Comparison of ENCODE assay signal across 8 cellular contexts in the genomic region with DNA sequence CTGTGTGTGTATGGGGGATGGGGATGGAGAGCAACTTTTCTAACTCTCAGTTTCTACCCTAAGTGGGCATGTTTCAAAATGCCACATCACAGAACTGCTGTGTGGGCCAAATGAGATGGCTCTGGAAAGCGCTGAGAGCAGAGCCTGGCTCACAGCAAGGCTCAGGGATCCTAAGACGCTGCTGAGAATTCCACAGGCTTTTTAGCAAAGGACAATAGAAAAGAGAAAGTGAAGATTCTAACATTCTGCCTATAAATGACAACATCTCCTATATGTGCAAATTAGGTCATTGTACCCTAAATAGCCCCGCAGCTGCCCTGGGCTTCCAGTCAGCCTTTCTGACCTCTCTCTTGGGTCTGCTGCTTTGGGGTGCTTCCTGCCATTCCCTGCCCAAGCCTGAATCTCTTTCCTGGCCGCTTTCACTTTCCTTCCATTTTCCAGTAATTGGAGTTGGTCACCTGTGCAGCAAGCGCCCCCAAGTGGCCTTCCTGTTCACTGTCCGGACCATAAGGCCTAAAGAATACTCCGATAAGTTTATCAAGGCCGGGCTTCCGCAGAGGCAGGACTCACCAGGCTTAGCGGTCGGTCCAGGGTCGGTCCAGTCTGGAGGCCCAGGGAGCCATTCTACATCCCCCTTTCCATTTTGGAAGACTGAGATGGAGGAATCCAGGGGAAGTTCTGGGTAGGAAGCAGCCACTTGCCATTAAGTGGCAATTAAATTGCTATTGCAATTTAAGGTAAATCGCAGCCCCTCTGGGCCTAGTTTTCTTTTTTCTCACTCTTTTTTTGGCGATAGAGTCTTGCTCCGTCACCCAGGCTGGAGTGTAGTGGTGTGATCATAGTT. TPM values are rescaled to one million over a fixed set of nuclear protein-coding genes. Genes with fewer than 3 reads are reported as not detected.
DNase-seq lines count a peak whose midpoint lies in the region; ATAC-seq and TF ChIP-seq lines count a peak whose summit lies in the region.

No MANE protein-coding gene starts in this region.

- H3K9me3 ChIP-seq in endodermal cell (ENCODE audit: control insufficient read depth, low read length): peaks cover 14% of the 10 kb centered on the region

- H3K4me3 Mint-ChIP-seq in endodermal cell: no peak overlapping the region

- peaks cover 3% of the 10 kb centered on the region for H3K36me3 Mint-ChIP-seq in endodermal cell (ENCODE audit: low read depth)

- peak overlapping the region; percentile 77 for H3K27ac Mint-ChIP-seq in endodermal cell

- peaks cover 25% of the 10 kb centered on the region for H3K9me3 Mint-ChIP-seq in endodermal cell

- H3K4me1 Mint-ChIP-seq in endodermal cell: peaks cover 34% of the 10 kb centered on the region

- DNase-seq in COLO668 (lab: John Stamatoyannopoulos, UW; ENCODE audit: unreplicated experiment) (peak; percentile 75), HS-27A (ENCODE audit: low read depth) (peak; percentile 72), NOMO-1 (lab: John Stamatoyannopoulos, UW; ENCODE audit: unreplicated experiment in 2 of 2) (peak; percentile 55 to 67), endodermal cell (peak; percentile 95), middle frontal gyrus (ENCODE audit: extremely low spot score, low spot score) (peak; percentile 81)
- DNase-seq in activated CD8-positive, alpha-beta memory T cell treated with anti-CD3 and anti-CD28 coated beads, Interleukin-2, amount 50 U/mL, for 1 hour (ENCODE audit: extremely low read depth): peak; percentile 46
- peak; percentile 47 to 56 for DNase-seq in stimulated activated CD8-positive, alpha-beta memory T cell treated with anti-CD3 and anti-CD28 coated beads, Interleukin-15, amount 100 ng/mL, for 4 hours (ENCODE audit: low read depth in 2 of 2)

- no peaks in the 10 kb centered on the region for H3K36me3 ChIP-seq in endodermal cell (ENCODE audit: control insufficient read depth, insufficient read depth, low read length)

- peak; percentile 95 for TF ChIP-seq CTCF in endodermal cell (conservative IDR thresholded peaks at IDR 0.05)

- H3K27ac ChIP-seq in endodermal cell (ENCODE audit: low read depth, low read length): no peak overlapping the region

- ATAC-seq in HG03045 (IDR thresholded peaks at IDR 0.05; ENCODE audit: unreplicated experiment): no peak

- no peak overlapping the region for H3K4me3 ChIP-seq in endodermal cell (ENCODE audit: low read length)

- peaks cover 5% of the 10 kb centered on the region for H3K4me1 ChIP-seq in endodermal cell (ENCODE audit: control insufficient read depth, insufficient read depth, low read length)

- peaks cover 3% of the 10 kb centered on the region for H3K27me3 Mint-ChIP-seq in endodermal cell (ENCODE audit: insufficient read depth)

- H3K9ac ChIP-seq in endodermal cell (ENCODE audit: extremely low read depth, low read length, poor library complexity, severe bottlenecking): no peak overlapping the region

- H3K27me3 ChIP-seq in endodermal cell (ENCODE audit: control insufficient read depth, insufficient read depth, low read length, poor library complexity, severe bottlenecking): no peaks in the 10 kb centered on the region

- 28 to 37% methylated on average over 5 to 15 of the region's 15 CpGs for WGBS in endodermal cell (ENCODE audit: insufficient coverage in 1 of 2, insufficient read length in 1 of 2), 2 experiments

RNA-seq across cellular contexts. Expression of a gene that starts 6.7 kb away (rescaled TPM):
- total RNA-seq in endodermal cell: 100 to 1,000 TPM; 140 to 151 TPM
- polyA plus RNA-seq in endodermal cell (2013, experiment 1 of 2): 299 TPM
- polyA plus RNA-seq in endodermal cell (2013, experiment 2 of 2): 288 TPM

RNA-seq across cellular contexts. Expression of a gene that starts 30.4 kb away (rescaled TPM):
- total RNA-seq in endodermal cell: 10 to 100 TPM; 60.0 to 67.9 TPM
- 52.4 TPM for polyA plus RNA-seq in endodermal cell (2013, experiment 1 of 2)
- polyA plus RNA-seq in endodermal cell (2013, experiment 2 of 2): 39.9 TPM

RNA-seq across cellular contexts. Expression of a gene that starts 36.4 kb away (rescaled TPM):
- total RNA-seq in endodermal cell: 10 to 100 TPM; 39.4 to 52.5 TPM
- 51.8 TPM for polyA plus RNA-seq in endodermal cell (2013, experiment 1 of 2)
- polyA plus RNA-seq in endodermal cell (2013, experiment 2 of 2): 46.7 TPM

RNA-seq across cellular contexts. Expression of a gene that starts 54.3 kb away (rescaled TPM):
- total RNA-seq in endodermal cell: not detected
- polyA plus RNA-seq in endodermal cell (2013, experiment 1 of 2): not detected
- polyA plus RNA-seq in endodermal cell (2013, experiment 2 of 2): not detected
